In genomic region chr5:78518365-78519197, GRCh38 we compare ENCODE assay signal across 11 cellular contexts.
DNase-seq lines count a peak whose midpoint lies in the region; ATAC-seq, FAIRE-seq and TF ChIP-seq lines count a peak whose summit lies in the region.
"Had no signal": no experiment of that assay in that cellular context is flagged by ENCODE, and none has a peak within 500 bp of the region (broad histone marks: within the 10 kb centered on the region; RNA-seq: fewer than 3 reads in every experiment).

No MANE protein-coding gene starts in this region.

- peak overlapping the region; percentile 27; the same call in 1 of the 2 replicates for H2AFZ ChIP-seq in K562 (ENCODE audit: low read depth, low read length)

- H3K4me3 ChIP-seq in HFF-Myc (replicated peaks; ENCODE audit: low read depth, low read length) (no peak overlapping the region), K562 (no peak overlapping the region), stomach (no peak overlapping the region)
- no peak overlapping the region for H3K4me3 ChIP-seq in naive thymus-derived CD4-positive, alpha-beta T cell (ENCODE audit: low read length)

- no peaks in the 10 kb centered on the region for H3K4me1 Mint-ChIP-seq in naive thymus-derived CD4-positive, alpha-beta T cell

- WGBS in K562 (ENCODE audit: insufficient coverage, low coverage, missing lambda C conversion rate): 72% methylated on average over 14 of the region's 14 CpGs
- 55 to 64% (median 61%) methylated on average over 14 of the region's 14 CpGs for WGBS in stomach, 5 donors

- POLR2A ChIA-PET in K562 (lab: Yijun Ruan, JAX): no interaction called here
- POLR2A ChIA-PET in naive thymus-derived CD4-positive, alpha-beta T cell (lab: Charles Lee): no interaction called here

- DNase-seq in HFF-Myc (ENCODE audit: extremely low read depth, low read depth) (peak; percentile 42), K562 (ENCODE audit: extremely low read depth in 1 of 4, low spot score in 3 of 4) (no peak), iPS-NIHi7 (ENCODE audit: extremely low spot score) (peak; percentile 67), stomach (peak; percentile 46), COR-L47 (lab: John Stamatoyannopoulos, UW) (no peak)
- no peak for DNase-seq in naive thymus-derived CD4-positive, alpha-beta T cell
- DNase-seq: activated CD8-positive, alpha-beta memory T cell treated with anti-CD3 and anti-CD28 coated beads, Interleukin-2, amount 50 U/mL, for 4 hours had no signal

- no peak overlapping the region for H3K4me2 ChIP-seq in K562 (ENCODE audit: insufficient read depth, low read length)
- H3K4me2 ChIP-seq: KMS-11 had no signal

- ATAC-seq in K562: no peak
- no peak for ATAC-seq in HG03439 (IDR thresholded peaks at IDR 0.05; ENCODE audit: unreplicated experiment)
- ATAC-seq in GM18873 (IDR thresholded peaks at IDR 0.05; ENCODE audit: low FRiP score, unreplicated experiment): no peak
- ATAC-seq in naive thymus-derived CD4-positive, alpha-beta T cell: no peak

- CTCF ChIA-PET in K562 (lab: Yijun Ruan, JAX; ENCODE audit: low intra/inter-chr PET ratio): no interaction called here
- CTCF ChIA-PET in naive thymus-derived CD4-positive, alpha-beta T cell (lab: Charles Lee): no interaction called here

- no peaks in the 10 kb centered on the region for H3K36me3 Mint-ChIP-seq in naive thymus-derived CD4-positive, alpha-beta T cell

- H3K9me3 Mint-ChIP-seq in naive thymus-derived CD4-positive, alpha-beta T cell: no peaks in the 10 kb centered on the region

- H3K27ac ChIP-seq in K562 (ENCODE audit: extremely low read depth, low read depth, low read length): no peak overlapping the region
- peak overlapping the region in 4 of 5 donors; percentile 69 to 78 (median 72) for H3K27ac ChIP-seq in stomach
- no peak overlapping the region for H3K27ac ChIP-seq in naive thymus-derived CD4-positive, alpha-beta T cell (ENCODE audit: low read depth, low read length)
- H3K27ac ChIP-seq: KMS-11 had no signal

- no peak for FAIRE-seq in K562 (lab: Jason Lieb, UNC)
- FAIRE-seq: GM18507 had no signal

- H3K27ac Mint-ChIP-seq in naive thymus-derived CD4-positive, alpha-beta T cell: no peak overlapping the region

- no peaks in the 10 kb centered on the region for H3K36me3 ChIP-seq in K562 (ENCODE audit: control insufficient read depth, insufficient read depth, low read length)
- no peaks in the 10 kb centered on the region for H3K36me3 ChIP-seq in stomach
- H3K36me3 ChIP-seq in naive thymus-derived CD4-positive, alpha-beta T cell (ENCODE audit: control insufficient read depth in 2 of 3, insufficient read depth in 3 of 3, low read length in 3 of 3): no peaks in the 10 kb centered on the region

- no TSS peak for BruUV-seq in K562 (replicated peaks; lab: Mats Ljungman, UMichigan)

- no peaks in the 10 kb centered on the region for H4K20me1 ChIP-seq in K562 (replicated peaks; ENCODE audit: control insufficient read depth, insufficient read depth, low read length)

- TF ChIP-seq POLR2A in K562 (conservative IDR thresholded peaks at IDR 0.05) (no peak), stomach (IDR thresholded peaks at IDR 0.05) (no peak)

- H3K9me3 ChIP-seq in K562 (replicated peaks; ENCODE audit: control insufficient read depth, insufficient read depth, low read depth, low read length): no peaks in the 10 kb centered on the region
- no peaks in the 10 kb centered on the region for H3K9me3 ChIP-seq in stomach
- no peaks in the 10 kb centered on the region for H3K9me3 ChIP-seq in naive thymus-derived CD4-positive, alpha-beta T cell (ENCODE audit: control insufficient read depth in 2 of 3, low read length in 3 of 3)

- no peak for TF ChIP-seq EP300 in K562 (IDR thresholded peaks at IDR 0.05; ENCODE audit: low read length)
- TF ChIP-seq EP300 in stomach (IDR thresholded peaks at IDR 0.05): no peak

- peaks cover 41 to 74% (median 61%) of the 10 kb centered on the region in 5 donors for H3K27me3 Mint-ChIP-seq in naive thymus-derived CD4-positive, alpha-beta T cell

- no peak for TF ChIP-seq CTCF in HFF-Myc (IDR thresholded peaks at IDR 0.05; ENCODE audit: low read depth, low read length, missing control alignments)
- TF ChIP-seq CTCF in K562 (IDR thresholded peaks at IDR 0.05 in 2 of 3, conservative IDR thresholded peaks at IDR 0.05 in 1 of 3; ENCODE audit: insufficient read depth in 2 of 3, low read depth in 1 of 3, low read length in 3 of 3): no peak
- TF ChIP-seq CTCF in stomach (IDR thresholded peaks at IDR 0.05): no peak

- no peak for TF ChIP-seq RAD21 in K562 (CRISPR knock-in tag; conservative IDR thresholded peaks at IDR 0.05 in 1 of 2, IDR thresholded peaks at IDR 0.05 in 1 of 2)

- H3K9ac ChIP-seq in K562 (ENCODE audit: insufficient read depth in 1 of 2, low read depth in 2 of 2, low read length in 2 of 2): no peak overlapping the region
- H3K9ac ChIP-seq: KMS-11 had no signal

- H3K4me1 ChIP-seq in K562 (replicated peaks in 1 of 2; ENCODE audit: control insufficient read depth in 2 of 2, insufficient read depth in 2 of 2, low read length in 2 of 2) (peaks cover 8 to 21% of the 10 kb centered on the region in 2 experiments; a peak in 4 of 5 replicates), stomach (peaks cover 7 to 40% (median 19%) of the 10 kb centered on the region in 4 donors)
- H3K4me1 ChIP-seq in naive thymus-derived CD4-positive, alpha-beta T cell (ENCODE audit: control insufficient read depth in 2 of 2, insufficient read depth in 2 of 2, low read length in 2 of 2): no peaks in the 10 kb centered on the region

- intact Hi-C loops in K562 (cut with micrococcal nuclease) (no loop called here), stomach (cut with DNase I; ENCODE audit: low total_unique reads) (no loop called here)
- intact Hi-C loops in naive thymus-derived CD4-positive, alpha-beta T cell (cut with micrococcal nuclease): no loop called here

- H3K27me3 ChIP-seq in K562 (ENCODE audit: control insufficient read depth in 2 of 2, insufficient read depth in 2 of 2, low read length in 2 of 2) (no peaks in the 10 kb centered on the region), stomach (no peaks in the 10 kb centered on the region)
- H3K27me3 ChIP-seq in naive thymus-derived CD4-positive, alpha-beta T cell (ENCODE audit: control insufficient read depth in 2 of 2, insufficient read depth in 2 of 2, low read length in 2 of 2): peaks cover 0 to 2% of the 10 kb centered on the region in 2 donors

- H3K79me2 ChIP-seq in K562 (ENCODE audit: control insufficient read depth, insufficient read depth, low read length): no peaks in the 10 kb centered on the region

- no peak overlapping the region for H3K4me3 Mint-ChIP-seq in naive thymus-derived CD4-positive, alpha-beta T cell

- H3K9me1 ChIP-seq in K562 (ENCODE audit: control insufficient read depth, insufficient read depth, low read length): no peaks in the 10 kb centered on the region

- in situ Hi-C loops in K562 (cut with MboI): loop anchor here (25.0 kb wide), 1 partner anchor 1894 kb away; the partner anchor contains the start of gene ZFYVE16

TF ChIP-seq in K562, 482 proteins besides CTCF, POLR2A, EP300 and RAD21:
- no peak for TF ChIP-seq HNRNPK (IDR thresholded peaks at IDR 0.05; ENCODE audit: low read depth, low read length, poor library complexity, severe bottlenecking)
- TF ChIP-seq SP2 (IDR thresholded peaks at IDR 0.05; ENCODE audit: extremely low read depth, low read depth, low read length, poor library complexity, severe bottlenecking): no peak
- TF ChIP-seq ZC3H4 (CRISPR knock-in tag; IDR thresholded peaks at IDR 0.05; ENCODE audit: borderline replicate concordance): no peak
- TF ChIP-seq BRD4 (IDR thresholded peaks at IDR 0.05): no peak
- TF ChIP-seq ILF3 (IDR thresholded peaks at IDR 0.05; ENCODE audit: borderline replicate concordance): no peak
- no peak for TF ChIP-seq FOXJ2 (tag; IDR thresholded peaks at IDR 0.05)
- TF ChIP-seq EHMT2 (IDR thresholded peaks at IDR 0.05): no peak
- TF ChIP-seq GTF2B (IDR thresholded peaks at IDR 0.05; ENCODE audit: extremely low read depth, insufficient read length): no peak
- no peak for TF ChIP-seq ZNF512 (tag; IDR thresholded peaks at IDR 0.05)

Comparison
In these comparisons a context has a peak if more than half of its experiments do, and no peak if none do; other contexts are left out.
1. DNase-seq: peak in HFF-Myc (single experiment), iPS-NIHi7 (single experiment) and stomach (single experiment); none in K562 (0 of 4), COR-L47 (single experiment) and naive thymus-derived CD4-positive, alpha-beta T cell (0 of 9).
2. H3K27ac ChIP-seq: peak in stomach (4 of 5); none in K562 (single experiment) and naive thymus-derived CD4-positive, alpha-beta T cell (single experiment).